Comparison of ENCODE assay signal across 8 cellular contexts in the genomic region with DNA sequence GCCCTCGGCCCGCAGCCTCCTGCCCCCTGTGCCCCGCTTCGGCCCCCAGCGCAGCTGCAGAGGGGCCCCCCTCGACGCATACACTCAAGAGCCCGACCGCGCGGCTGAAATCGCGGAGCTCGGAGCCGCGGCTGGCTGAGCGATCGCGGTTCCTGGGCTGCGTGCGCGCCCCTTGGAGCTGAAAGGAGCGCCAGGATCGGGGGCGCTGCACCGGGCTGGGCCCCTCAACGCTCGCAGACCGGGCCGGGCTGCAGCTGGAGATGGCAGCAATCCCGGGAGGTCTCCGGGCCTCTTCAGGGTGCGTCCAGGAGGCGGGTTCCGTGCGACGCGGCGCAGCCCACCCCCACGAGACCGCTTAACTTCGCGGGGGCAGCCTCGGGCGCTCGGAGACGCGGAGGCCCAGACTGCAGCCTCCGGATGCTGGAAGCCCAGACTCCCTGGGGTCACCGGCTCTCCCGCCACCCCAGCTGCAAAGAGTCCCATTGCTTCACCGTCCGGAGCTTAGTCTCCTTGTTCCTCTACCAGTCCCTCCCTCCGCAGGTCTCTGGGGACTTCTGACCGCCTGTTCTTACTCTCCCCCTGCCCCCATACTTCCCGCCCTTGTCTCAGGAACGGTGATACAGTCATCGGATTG.
A peak's percentile ranks its signal among the peaks of the same experiment; 100 is the strongest.
DNase-seq lines count a peak whose midpoint lies in the region; ATAC-seq and TF ChIP-seq lines count a peak whose summit lies in the region.

No MANE protein-coding gene starts in this region.

- in situ Hi-C loops in G401 (cut with HindIII; ENCODE audit: low sequenced_read_pairs), result no loop called here

- H3K4me3 Mint-ChIP-seq in activated T-cell treated with anti-CD3 and anti-CD28 coated beads, Interleukin-2, amount 50 U/mL, for 4 hours, result peak overlapping the region; percentile 85

- H3K9me3 ChIP-seq in right atrium auricular region (no peaks in the 10 kb centered on the region), smooth muscle cell (replicated peaks; ENCODE audit: low read depth) (no peaks in the 10 kb centered on the region)

- H3K36me3 Mint-ChIP-seq in activated T-cell treated with anti-CD3 and anti-CD28 coated beads, Interleukin-2, amount 50 U/mL, for 4 hours (ENCODE audit: insufficient read depth), result no peaks in the 10 kb centered on the region

- peaks cover 0 to 18% of the 10 kb centered on the region in 2 donors for H3K4me1 ChIP-seq in right atrium auricular region
- no peaks in the 10 kb centered on the region for H3K4me1 ChIP-seq in smooth muscle cell (ENCODE audit: low read depth)

- H3K4me1 Mint-ChIP-seq in activated T-cell treated with anti-CD3 and anti-CD28 coated beads, Interleukin-2, amount 50 U/mL, for 4 hours (ENCODE audit: low read depth), result peaks cover 49% of the 10 kb centered on the region

- peak overlapping the region; percentile 23 to 48 for H3K4me3 ChIP-seq in right atrium auricular region
- no peak overlapping the region for H3K4me3 ChIP-seq in smooth muscle cell

- peak overlapping the region; percentile 40 for H3K4me2 ChIP-seq in smooth muscle cell

- no peak overlapping the region for H2AFZ ChIP-seq in smooth muscle cell (ENCODE audit: low read depth)

- peak; percentile 37 for DNase-seq in G401 (ENCODE audit: low spot score)
- no peak for DNase-seq in activated T-cell treated with anti-CD3 and anti-CD28 coated beads, Interleukin-2, amount 50 U/mL, for 4 hours
- DNase-seq in right atrium auricular region (ENCODE audit: low spot score), result no peak
- DNase-seq in smooth muscle cell (lab: John Stamatoyannopoulos, UW; ENCODE audit: unreplicated experiment), result no peak
- no peak for DNase-seq in cerebellum (ENCODE audit: low spot score)

- H3K36me3 ChIP-seq in right atrium auricular region (no peaks in the 10 kb centered on the region), smooth muscle cell (ENCODE audit: low read depth) (no peaks in the 10 kb centered on the region)

- ATAC-seq in HG02610 (IDR thresholded peaks at IDR 0.05; ENCODE audit: unreplicated experiment) (peak; percentile 4), GM21526 (IDR thresholded peaks at IDR 0.05; ENCODE audit: low FRiP score, unreplicated experiment) (no peak), HG02763 (IDR thresholded peaks at IDR 0.05; ENCODE audit: unreplicated experiment) (no peak)
- ATAC-seq in activated T-cell treated with anti-CD3 and anti-CD28 coated beads, Interleukin-2, amount 50 U/mL, for 4 hours, result peak; percentile 25 to 33

- H3K27me3 ChIP-seq in right atrium auricular region (no peaks in the 10 kb centered on the region), smooth muscle cell (ENCODE audit: low read depth) (peaks cover 34% of the 10 kb centered on the region)

- H3K79me2 ChIP-seq in smooth muscle cell (ENCODE audit: low read depth), result no peaks in the 10 kb centered on the region

- H3F3A ChIP-seq in smooth muscle cell (ENCODE audit: low read depth), result no peaks in the 10 kb centered on the region

- TF ChIP-seq CTCF in right atrium auricular region (IDR thresholded peaks at IDR 0.05) (no peak), smooth muscle cell (IDR thresholded peaks at IDR 0.05; ENCODE audit: borderline replicate concordance, insufficient read depth, poor library complexity, severe bottlenecking) (no peak)

- H4K20me1 ChIP-seq in smooth muscle cell (ENCODE audit: low read depth), result no peaks in the 10 kb centered on the region

- H3K9me3 Mint-ChIP-seq in activated T-cell treated with anti-CD3 and anti-CD28 coated beads, Interleukin-2, amount 50 U/mL, for 4 hours, result no peaks in the 10 kb centered on the region

- H3K9ac ChIP-seq in smooth muscle cell (ENCODE audit: low read depth), result no peak overlapping the region

- WGBS in smooth muscle cell (ENCODE audit: low lambda C conversion rate), result 55% methylated on average over 48 of the region's 58 CpGs

- H3K27ac ChIP-seq in right atrium auricular region (no peak overlapping the region), smooth muscle cell (ENCODE audit: low read depth) (no peak overlapping the region)

- peaks cover 2% of the 10 kb centered on the region for H3K27me3 Mint-ChIP-seq in activated T-cell treated with anti-CD3 and anti-CD28 coated beads, Interleukin-2, amount 50 U/mL, for 4 hours (ENCODE audit: low read depth)

Comparison
In these comparisons a context has a peak if more than half of its experiments do, and no peak if none do; other contexts are left out.
1. ATAC-seq: peak in HG02610 (single experiment) and activated T-cell treated with anti-CD3 and anti-CD28 coated beads, Interleukin-2, amount 50 U/mL, for 4 hours (2 of 2); none in GM21526 (single experiment) and HG02763 (single experiment).